Comparison of ENCODE assay signal across 10 cellular contexts in genomic region chr22:33917744-33918406, GRCh38. TPM values are rescaled to one million over a fixed set of nuclear protein-coding genes. Genes with fewer than 3 reads are reported as not detected.
A peak's percentile ranks its signal among the peaks of the same experiment; 100 is the strongest.
DNase-seq lines count a peak whose midpoint lies in the region; ATAC-seq and TF ChIP-seq lines count a peak whose summit lies in the region.
"Had no signal": no experiment of that assay in that cellular context is flagged by ENCODE, and none has a peak within 500 bp of the region (broad histone marks: within the 10 kb centered on the region; RNA-seq: fewer than 3 reads in every experiment).

No MANE protein-coding gene starts in this region.

- intact Hi-C loops in stomach (cut with DNase I; ENCODE audit: low total_unique reads), result no loop called here

- no peaks in the 10 kb centered on the region for H3K79me2 ChIP-seq in OCI-LY1 (ENCODE audit: insufficient read depth, low read length)
- peaks cover 70% of the 10 kb centered on the region for H3K79me2 ChIP-seq in hepatocyte

- H3K9me2 ChIP-seq in OCI-LY1 (ENCODE audit: low read depth, low read length) (no peaks in the 10 kb centered on the region), hepatocyte (replicated peaks; ENCODE audit: insufficient read depth) (no peaks in the 10 kb centered on the region)

- no peaks in the 10 kb centered on the region for H3F3A ChIP-seq in OCI-LY1 (ENCODE audit: insufficient read depth, low read length)

- H4K20me1 ChIP-seq in OCI-LY1 (ENCODE audit: insufficient read depth, low read length) (no peaks in the 10 kb centered on the region), hepatocyte (ENCODE audit: insufficient read depth, poor library complexity, severe bottlenecking) (peaks cover 44% of the 10 kb centered on the region)

- H3K9ac ChIP-seq in OCI-LY1 (ENCODE audit: low read length), result no peak overlapping the region; the same call in 1 of the 2 replicates

- H3K36me3 ChIP-seq in OCI-LY1 (ENCODE audit: insufficient read depth, low read length) (no peaks in the 10 kb centered on the region), hepatocyte (replicated peaks; ENCODE audit: insufficient read depth, low read depth) (no peaks in the 10 kb centered on the region), stomach (no peaks in the 10 kb centered on the region)
- H3K36me3 ChIP-seq: esophagus squamous epithelium had no signal

- DNase-seq in DMS53 (lab: John Stamatoyannopoulos, UW) (peak; percentile 1), DMS53 treated with DMSO at 0.1 percent for 48 hours (lab: John Stamatoyannopoulos, UW; ENCODE audit: unreplicated experiment) (no peak), hepatocyte (ENCODE audit: low spot score) (peak; percentile 37), stomach (no peak), ACHN (no peak), NCI-H748 treated with DMSO at 0.1 percent for 48 hours (lab: John Stamatoyannopoulos, UW) (no peak)
- DNase-seq: esophagus squamous epithelium, NCI-H446 had no signal

- no peak for TF ChIP-seq EP300 in stomach (IDR thresholded peaks at IDR 0.05)

- no peak for TF ChIP-seq POLR2A in stomach (IDR thresholded peaks at IDR 0.05)

- peaks cover 27% of the 10 kb centered on the region for H3K4me1 ChIP-seq in OCI-LY1 (ENCODE audit: insufficient read depth, low read length, severe bottlenecking)
- peaks cover 4% of the 10 kb centered on the region for H3K4me1 ChIP-seq in hepatocyte (ENCODE audit: insufficient read depth)
- H3K4me1 ChIP-seq in stomach, result peaks cover 8 to 63% (median 41%) of the 10 kb centered on the region in 4 donors

- H3K27me3 ChIP-seq in OCI-LY1 (ENCODE audit: insufficient read depth, low read length) (no peaks in the 10 kb centered on the region), hepatocyte (no peaks in the 10 kb centered on the region), stomach (peaks cover 0 to 18% (median 0%) of the 10 kb centered on the region in 3 donors)

- peak; percentile 51; the same call in 1 of the 2 replicates for TF ChIP-seq CTCF in OCI-LY1 (IDR thresholded peaks at IDR 0.05; ENCODE audit: low read length)
- TF ChIP-seq CTCF in hepatocyte (IDR thresholded peaks at IDR 0.05; ENCODE audit: poor library complexity), result peak; percentile 29
- no peak for TF ChIP-seq CTCF in stomach (IDR thresholded peaks at IDR 0.05)

- peak overlapping the region; percentile 70 for H3K4me3 ChIP-seq in OCI-LY1 (ENCODE audit: low read depth, low read length, poor library complexity, severe bottlenecking)
- H3K4me3 ChIP-seq in hepatocyte, result no peak overlapping the region
- H3K4me3 ChIP-seq in stomach, result peak overlapping the region; percentile 71 to 90 (median 78)

- no peak for ATAC-seq in HG03097 (IDR thresholded peaks at IDR 0.05; ENCODE audit: low FRiP score, unreplicated experiment)

- WGBS in hepatocyte (ENCODE audit: low lambda C conversion rate, missing lambda C conversion rate), result 56% methylated on average over 10 of the region's 10 CpGs
- WGBS in stomach, 5 donors, result 37 to 64% (median 46%) methylated on average over 10 of the region's 10 CpGs

- in situ Hi-C loops in ACHN (cut with HindIII; ENCODE audit: low pct_ligation_motif_present, low pct_unique_long_range_greater_than_20kb, low sequenced_read_pairs), result no loop called here

- H3K4me2 ChIP-seq in OCI-LY1 (ENCODE audit: low read length) (peak overlapping the region; percentile 66), hepatocyte (peak overlapping the region; percentile 94)

- H2AFZ ChIP-seq in OCI-LY1 (ENCODE audit: low read length) (no peak overlapping the region), hepatocyte (no peak overlapping the region)

- H3K27ac ChIP-seq in OCI-LY1 (ENCODE audit: low read depth, low read length, poor library complexity, severe bottlenecking) (no peak overlapping the region), hepatocyte (no peak overlapping the region), stomach (no peak overlapping the region)
- H3K27ac ChIP-seq: esophagus squamous epithelium had no signal

- no peaks in the 10 kb centered on the region for H3K9me3 ChIP-seq in OCI-LY1 (ENCODE audit: low read length)
- H3K9me3 ChIP-seq in hepatocyte (ENCODE audit: low read depth), result no peaks in the 10 kb centered on the region
- no peaks in the 10 kb centered on the region for H3K9me3 ChIP-seq in stomach
- H3K9me3 ChIP-seq: esophagus squamous epithelium had no signal

RNA-seq across cellular contexts. Expression of gene LARGE1, which starts 2.4 kb away (rescaled TPM):
- total RNA-seq in hepatocyte, result 23.6 and 28.6 TPM in 2 replicates
- polyA plus RNA-seq in hepatocyte, result 18.7 and 21.2 TPM in 2 replicates
- 100 to 1,000 TPM in 2 of 5 donors, 10 to 100 TPM in 3; 36.9 to 110 (median 86.6) TPM for total RNA-seq in stomach
- polyA plus RNA-seq in stomach, result 1 to 10 TPM; 3.5 to 7.8 (median 4.6) TPM

Comparison
In these comparisons a context has a peak if more than half of its experiments do, and no peak if none do; other contexts are left out.
1. DNase-seq: peak in DMS53 (single experiment) and hepatocyte (single experiment); none in DMS53 treated with DMSO at 0.1 percent for 48 hours (single experiment), stomach (single experiment), ACHN (single experiment) and NCI-H748 treated with DMSO at 0.1 percent for 48 hours (single experiment).
2. CTCF ChIP-seq: peak in OCI-LY1 (single experiment) and hepatocyte (single experiment); none in stomach (0 of 7).